8 cellular contexts compared by ENCODE assay signal in genomic region chr4:49516096-49516495, GRCh38.
A peak's percentile ranks its signal among the peaks of the same experiment; 100 is the strongest.
DNase-seq lines count a peak whose midpoint lies in the region; ATAC-seq, FAIRE-seq and TF ChIP-seq lines count a peak whose summit lies in the region.
"Not testable (repeated sequence)": the region's sequence is repeated elsewhere in the genome, so short reads cannot be mapped to it uniquely, and the experiment has no call there.

No MANE protein-coding gene starts in this region.

- intact Hi-C loops in Right ventricle myocardium inferior (cut with DNase I); kidney (cut with DNase I); lower lobe of right lung (cut with DNase I); sciatic nerve (cut with DNase I): not testable (repeated sequence)

- not testable (repeated sequence) for ATAC-seq in Right ventricle myocardium inferior, lower lobe of right lung, sciatic nerve

- not testable (repeated sequence) for H3K4me3 Mint-ChIP-seq in chondrocyte (ENCODE audit: unreplicated experiment); endodermal cell

- H3K9ac ChIP-seq in endodermal cell (ENCODE audit: extremely low read depth, low read length, poor library complexity, severe bottlenecking); kidney (ENCODE audit: low read length in 2 of 2): not testable (repeated sequence)

- not testable (repeated sequence) for H3K27me3 Mint-ChIP-seq in chondrocyte (ENCODE audit: low read depth); endodermal cell (ENCODE audit: insufficient read depth)

- peaks cover 44% of the 10 kb centered on the region for H3K9me3 ChIP-seq in endodermal cell (ENCODE audit: control insufficient read depth, low read length)
- not testable (repeated sequence) for H3K9me3 ChIP-seq in kidney (ENCODE audit: control insufficient read depth in 1 of 2, low read length in 2 of 2)
- H3K9me3 ChIP-seq in lower lobe of right lung: peaks cover 19% of the 10 kb centered on the region

- H3K27me3 ChIP-seq in endodermal cell (ENCODE audit: control insufficient read depth, insufficient read depth, low read length, poor library complexity, severe bottlenecking); lower lobe of right lung (ENCODE audit: low read depth): not testable (repeated sequence)

- H3K36me3 ChIP-seq in endodermal cell (ENCODE audit: control insufficient read depth, insufficient read depth, low read length); kidney (ENCODE audit: control insufficient read depth in 1 of 2, insufficient read depth in 2 of 2, low read length in 2 of 2); lower lobe of right lung: not testable (repeated sequence)

- H3K9me3 Mint-ChIP-seq in chondrocyte (ENCODE audit: low read depth): peaks cover 50% of the 10 kb centered on the region
- peaks cover 73% of the 10 kb centered on the region for H3K9me3 Mint-ChIP-seq in endodermal cell

- H3K36me3 Mint-ChIP-seq in chondrocyte (ENCODE audit: low read depth): not testable (repeated sequence)
- peaks cover 16% of the 10 kb centered on the region for H3K36me3 Mint-ChIP-seq in endodermal cell (ENCODE audit: low read depth)

- not testable (repeated sequence) for H3K4me3 ChIP-seq in endodermal cell (ENCODE audit: low read length); kidney (ENCODE audit: low read length in 2 of 2); lower lobe of right lung

- H3K4me1 Mint-ChIP-seq in chondrocyte (ENCODE audit: low read depth); endodermal cell: not testable (repeated sequence)

- WGBS in endodermal cell (ENCODE audit: insufficient coverage in 1 of 2, insufficient read length in 1 of 2), 2 experiments: 83 to 90% methylated on average over 7 to 15 of the region's 15 CpGs

- not testable (repeated sequence) for H3K27ac ChIP-seq in endodermal cell (ENCODE audit: low read depth, low read length); kidney (ENCODE audit: low read depth in 2 of 2, low read length in 2 of 2); lower lobe of right lung

- FAIRE-seq in kidney (lab: Jason Lieb, UNC): not testable (repeated sequence)

- not testable (repeated sequence) for TF ChIP-seq CTCF in GM10266 (IDR thresholded peaks at IDR 0.05; ENCODE audit: control insufficient read depth, insufficient read depth, low read depth, missing control alignments); chondrocyte (IDR thresholded peaks at IDR 0.05); endodermal cell (conservative IDR thresholded peaks at IDR 0.05); kidney (IDR thresholded peaks at IDR 0.05; ENCODE audit: borderline replicate concordance, extremely low read depth, insufficient read depth); lower lobe of right lung (IDR thresholded peaks at IDR 0.05)

- peak; percentile 0 for DNase-seq in GM10266 (ENCODE audit: extremely low spot score)
- peak; percentile 99 for DNase-seq in chondrocyte (ENCODE audit: low spot score)
- peak; percentile 7 for DNase-seq in endodermal cell
- DNase-seq in Right ventricle myocardium inferior (ENCODE audit: missing footprints): peak; percentile 68
- peak; percentile 1 for DNase-seq in iPS-NIHi11 (ENCODE audit: low spot score)
- DNase-seq in kidney: peak; percentile 68
- peak; percentile 48 for DNase-seq in lower lobe of right lung
- DNase-seq in sciatic nerve (ENCODE audit: low spot score): peak; percentile 50

- not testable (repeated sequence) for H3K4me1 ChIP-seq in endodermal cell (ENCODE audit: control insufficient read depth, insufficient read depth, low read length); kidney (ENCODE audit: control insufficient read depth in 1 of 2, insufficient read depth in 1 of 2, low read depth in 1 of 2, low read length in 2 of 2); lower lobe of right lung

- not testable (repeated sequence) for H3K27ac Mint-ChIP-seq in chondrocyte (ENCODE audit: unreplicated experiment); endodermal cell

Comparison
In these comparisons a context has a peak if more than half of its experiments do, and no peak if none do; other contexts are left out.
1. DNase-seq: peak in every context shown above with its lines; median percentile 99 in chondrocyte; 68 in Right ventricle myocardium inferior; 68 in kidney; 50 in sciatic nerve; 48 in lower lobe of right lung; 7 in endodermal cell; 1 in iPS-NIHi11; 0 in GM10266.